16 cellular contexts compared by ENCODE assay signal in the genomic region with DNA sequence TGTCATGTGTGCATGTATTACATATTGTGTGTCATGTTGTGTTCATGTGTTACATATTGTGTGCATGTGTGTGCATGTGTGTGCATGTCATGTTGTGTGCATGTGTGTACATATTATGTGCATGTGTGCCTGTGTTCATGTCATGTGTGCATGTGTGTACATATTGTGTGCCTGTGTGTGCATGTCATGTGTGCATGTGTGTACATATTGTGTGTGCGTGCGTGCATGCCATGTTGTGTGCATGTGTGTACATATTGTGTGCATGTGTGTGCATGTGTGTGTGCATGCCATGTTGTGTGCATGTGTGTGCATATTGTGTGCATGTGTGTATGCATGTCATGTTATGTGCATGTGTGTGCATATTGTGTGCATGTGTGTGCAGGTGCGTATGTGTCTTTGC.
DNase-seq lines count a peak whose midpoint lies in the region; ATAC-seq, FAIRE-seq and TF ChIP-seq lines count a peak whose summit lies in the region.
"Had no signal": no experiment of that assay in that cellular context is flagged by ENCODE, and none has a peak within 500 bp of the region (broad histone marks: within the 10 kb centered on the region; RNA-seq: fewer than 3 reads in every experiment).

No MANE protein-coding gene starts in this region.

- FAIRE-seq in GM12891 (lab: Jason Lieb, UNC) (peak; percentile 88), GM12878 (lab: Jason Lieb, UNC) (no peak)
- FAIRE-seq: A204.1 had no signal

- TF ChIP-seq POLR2A in GM12891 (IDR thresholded peaks at IDR 0.05; ENCODE audit: low read depth, low read length) (no peak), GM12878 (IDR thresholded peaks at IDR 0.05; ENCODE audit: low read depth, low read length) (no peak)

- H2BK20ac ChIP-seq in H9 (ENCODE audit: low read depth, low read length, poor library complexity, severe bottlenecking): no peak overlapping the region

- H3K27ac ChIP-seq in H9 (ENCODE audit: insufficient read length, low read depth, low read length) (no peak overlapping the region), GM12878 (ENCODE audit: control insufficient read depth, insufficient read depth) (no peak overlapping the region), tibial artery (no peak overlapping the region)

- peak overlapping the region; percentile 10 for H4K8ac ChIP-seq in H9 (replicated peaks; ENCODE audit: insufficient read length, low read depth, low read length)

- H3K4me2 ChIP-seq in H9 (ENCODE audit: insufficient read depth, insufficient read length, low read length): no peak overlapping the region
- no peak overlapping the region for H3K4me2 ChIP-seq in GM12878 (ENCODE audit: control insufficient read depth, insufficient read depth)

- no peak overlapping the region for H2BK5ac ChIP-seq in H9 (ENCODE audit: insufficient read length, low read length)

- H3K14ac ChIP-seq in H9 (ENCODE audit: insufficient read depth, low read length): no peak overlapping the region

- no CpG with 5 or more reads among the region's 3 CpGs for WGBS in H9 (ENCODE audit: extremely low coverage, insufficient read length, low lambda C conversion rate)
- 96% methylated on average over 3 of the region's 3 CpGs for WGBS in GM12878 (ENCODE audit: insufficient coverage, insufficient replicate concordance, low lambda C conversion rate, missing lambda C conversion rate)

- H3K23ac ChIP-seq in H9 (ENCODE audit: insufficient read length, low read depth, low read length): no peak overlapping the region

- no peak overlapping the region for H2AK5ac ChIP-seq in H9 (ENCODE audit: insufficient read length, low read length)

- H3K9ac ChIP-seq in H9 (ENCODE audit: extremely low read depth, insufficient read length, low read length) (no peak overlapping the region), GM12878 (ENCODE audit: control insufficient read depth, insufficient read depth, low read length) (no peak overlapping the region)

- H3K9me3 Mint-ChIP-seq in H9: peaks cover 7 to 9% of the 10 kb centered on the region in 2 experiments; a peak in 4 of 5 replicates
- H3K9me3 Mint-ChIP-seq: CD4-positive, alpha-beta T cell; IgD-negative memory B cell had no signal

- H3K79me2 ChIP-seq in H9 (ENCODE audit: insufficient read depth, low read length): no peaks in the 10 kb centered on the region
- no peaks in the 10 kb centered on the region for H3K79me2 ChIP-seq in GM12878 (ENCODE audit: control insufficient read depth, insufficient read depth, low read length)

- peaks cover 15 to 20% of the 10 kb centered on the region in 2 experiments for H3K4me1 Mint-ChIP-seq in H9
- H3K4me1 Mint-ChIP-seq: B cell, IgD-negative memory B cell had no signal

- SMC1A ChIA-PET in GM12878 (lab: Charles Lee; ENCODE audit: uncharacterized antibody, unreplicated experiment): no interaction called here

- no peaks in the 10 kb centered on the region for H3K9me3 ChIP-seq in H9 (ENCODE audit: control insufficient read depth, low read depth, low read length)
- H3K9me3 ChIP-seq in GM12878 (replicated peaks; ENCODE audit: control insufficient read depth, insufficient read depth, low read length): no peaks in the 10 kb centered on the region; the same call in none of the 3 replicates
- H3K9me3 ChIP-seq in tibial artery: no peaks in the 10 kb centered on the region
- H3K9me3 ChIP-seq: HAP-1 had no signal

- no peak overlapping the region for H2BK12ac ChIP-seq in H9 (ENCODE audit: insufficient read length, low read depth, low read length)

- POLR2A ChIA-PET in GM12878 (lab: Charles Lee): no interaction called here

- H3K4me1 ChIP-seq in H9 (ENCODE audit: insufficient read depth, low read length): peaks cover 1% of the 10 kb centered on the region; the same call in 1 of the 2 replicates
- no peaks in the 10 kb centered on the region for H3K4me1 ChIP-seq in GM12878 (ENCODE audit: control insufficient read depth, insufficient read depth, low read length)
- H3K4me1 ChIP-seq in tibial artery: no peaks in the 10 kb centered on the region
- H3K4me1 ChIP-seq: HAP-1 had no signal

- H3K27ac Mint-ChIP-seq in H9: no peak overlapping the region
- H3K27ac Mint-ChIP-seq: B cell; CD4-positive, alpha-beta T cell; IgD-negative memory B cell had no signal

- no peak overlapping the region for H2BK120ac ChIP-seq in H9 (ENCODE audit: low read depth, low read length, poor library complexity, severe bottlenecking)

- no peak overlapping the region for H3K4me3 Mint-ChIP-seq in H9
- H3K4me3 Mint-ChIP-seq: B cell; CD4-positive, alpha-beta T cell; IgD-negative memory B cell had no signal

- in situ Hi-C loops in GM12878 (cut with MboI): no loop called here

- RAD21 ChIA-PET in GM12878 (lab: Charles Lee; ENCODE audit: unreplicated experiment): no interaction called here

- no peak overlapping the region for H3K18ac ChIP-seq in H9 (ENCODE audit: insufficient read length, low read depth, low read length)

- no peak overlapping the region for H3K4ac ChIP-seq in H9 (ENCODE audit: low read depth, low read length)

- no peaks in the 10 kb centered on the region for H3K36me3 ChIP-seq in GM12878 (ENCODE audit: control insufficient read depth in 2 of 2, insufficient read depth in 2 of 2, low read length in 1 of 2)
- H3K36me3 ChIP-seq in tibial artery: no peaks in the 10 kb centered on the region
- H3K36me3 ChIP-seq: HAP-1 had no signal

- H3K23me2 ChIP-seq in H9 (ENCODE audit: insufficient read length, low read depth, low read length, poor library complexity, severe bottlenecking): no peaks in the 10 kb centered on the region

- no peak overlapping the region for H3K56ac ChIP-seq in H9 (ENCODE audit: insufficient read length, low read depth, low read length)

- no peak for TF ChIP-seq RAD21 in GM12878 (IDR thresholded peaks at IDR 0.05; ENCODE audit: insufficient read depth, low read depth, low read length)

- BruUV-seq in GM12878 (replicated peaks; lab: Mats Ljungman, UMichigan): no TSS peak

- no peak overlapping the region for H3K4me3 ChIP-seq in GM12878
- H3K4me3 ChIP-seq in tibial artery: no peak overlapping the region
- H3K4me3 ChIP-seq: HAP-1 had no signal

- H4K20me1 ChIP-seq in H9 (ENCODE audit: control insufficient read depth, insufficient read depth, insufficient read length): no peaks in the 10 kb centered on the region
- no peaks in the 10 kb centered on the region for H4K20me1 ChIP-seq in GM12878 (ENCODE audit: control insufficient read depth, insufficient read depth)

- H3K36me3 Mint-ChIP-seq in H9 (ENCODE audit: insufficient read depth in 1 of 3, low read depth in 3 of 3): no peaks in the 10 kb centered on the region; a peak in 1 of 7 replicates
- H3K36me3 Mint-ChIP-seq: IgD-negative memory B cell had no signal

- no peak for TF ChIP-seq EP300 in GM12878 (IDR thresholded peaks at IDR 0.05; ENCODE audit: borderline replicate concordance in 1 of 2, control insufficient read depth in 1 of 2, low read depth in 2 of 2, low read length in 2 of 2)

- no peak overlapping the region for H3T11ph ChIP-seq in H9 (ENCODE audit: low read length)

- no peak for TF ChIP-seq CTCF in H9 (conservative IDR thresholded peaks at IDR 0.05)
- TF ChIP-seq CTCF in GM12878 (IDR thresholded peaks at IDR 0.05 in 2 of 3, conservative IDR thresholded peaks at IDR 0.05 in 1 of 3; ENCODE audit: control insufficient read depth in 2 of 3, extremely low read depth in 1 of 3, insufficient read depth in 1 of 3, low read depth in 3 of 3, low read length in 3 of 3): no peak
- no peak for TF ChIP-seq CTCF in tibial artery (IDR thresholded peaks at IDR 0.05)

- CTCF ChIA-PET in GM12878 (lab: Yijun Ruan, JAX): no interaction called here

- intact Hi-C loops in GM12878 (cut with micrococcal nuclease; ENCODE audit: unreplicated experiment) (no loop called here), tibial artery (cut with DNase I; ENCODE audit: low total_unique reads) (no loop called here)

- peaks cover 7% of the 10 kb centered on the region for H3K27me3 Mint-ChIP-seq in H9 (ENCODE audit: low read depth)
- H3K27me3 Mint-ChIP-seq: B cell; CD4-positive, alpha-beta T cell; IgD-negative memory B cell had no signal

- H2AFZ ChIP-seq in H9 (ENCODE audit: low read length) (no peak overlapping the region), GM12878 (ENCODE audit: control insufficient read depth, low read depth, low read length) (no peak overlapping the region)

- H3K27me3 ChIP-seq in H9 (ENCODE audit: insufficient read depth, low read length) (no peaks in the 10 kb centered on the region), GM12878 (replicated peaks in 1 of 2; ENCODE audit: control insufficient read depth in 2 of 2, insufficient read depth in 2 of 2, low read length in 1 of 2) (no peaks in the 10 kb centered on the region; a peak in 1 of 4 replicates), tibial artery (no peaks in the 10 kb centered on the region)

- no peaks in the 10 kb centered on the region for H3K79me1 ChIP-seq in H9 (ENCODE audit: insufficient read depth, low read depth, low read length, poor library complexity, severe bottlenecking)

- no peak overlapping the region for H4K91ac ChIP-seq in H9 (ENCODE audit: insufficient read length, low read depth, low read length)

- no peak for ATAC-seq in GM12878
- ATAC-seq in GM19463 (IDR thresholded peaks at IDR 0.05; ENCODE audit: unreplicated experiment): no peak

- H2BK15ac ChIP-seq in H9 (ENCODE audit: low read depth, low read length): no peak overlapping the region

- no peak overlapping the region for H4K5ac ChIP-seq in H9 (ENCODE audit: insufficient read length, low read depth, low read length)

- no peak for DNase-seq in GM12891 (ENCODE audit: insufficient read length, low spot score)
- no peak for DNase-seq in H9
- no peak for DNase-seq in GM12878 (ENCODE audit: low read depth, low spot score)
- DNase-seq in mesenteric fat pad (ENCODE audit: low spot score): peak; percentile 20
- DNase-seq in amygdala (lab: John Stamatoyannopoulos, UW): no peak
- no peak for DNase-seq in tibial artery
- DNase-seq: C1 segment of cervical spinal cord; Calu3; CD4-positive, alpha-beta T cell; DMS 273 treated with DMSO at 0.1 percent for 48 hours; KG1 had no signal

TF ChIP-seq in GM12891, 5 proteins besides CTCF, POLR2A, EP300 and RAD21:
- TF ChIP-seq POLR2AphosphoS5 (IDR thresholded peaks at IDR 0.05; ENCODE audit: low read depth, low read length) (no peak), TAF1 (IDR thresholded peaks at IDR 0.05; ENCODE audit: low read depth, low read length) (no peak)

TF ChIP-seq in GM12878, 131 proteins besides CTCF, POLR2A, EP300 and RAD21:
- TF ChIP-seq, protein P1, sequence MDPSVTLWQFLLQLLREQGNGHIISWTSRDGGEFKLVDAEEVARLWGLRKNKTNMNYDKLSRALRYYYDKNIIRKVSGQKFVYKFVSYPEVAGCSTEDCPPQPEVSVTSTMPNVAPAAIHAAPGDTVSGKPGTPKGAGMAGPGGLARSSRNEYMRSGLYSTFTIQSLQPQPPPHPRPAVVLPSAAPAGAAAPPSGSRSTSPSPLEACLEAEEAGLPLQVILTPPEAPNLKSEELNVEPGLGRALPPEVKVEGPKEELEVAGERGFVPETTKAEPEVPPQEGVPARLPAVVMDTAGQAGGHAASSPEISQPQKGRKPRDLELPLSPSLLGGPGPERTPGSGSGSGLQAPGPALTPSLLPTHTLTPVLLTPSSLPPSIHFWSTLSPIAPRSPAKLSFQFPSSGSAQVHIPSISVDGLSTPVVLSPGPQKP (IDR thresholded peaks at IDR 0.05; ENCODE audit: low read depth, low read length): no peak
- peak; percentile 46 for TF ChIP-seq NR2C2 (IDR thresholded peaks at IDR 0.05; ENCODE audit: borderline replicate concordance, control insufficient read depth, insufficient read length, low read depth)
